In the genomic region with DNA sequence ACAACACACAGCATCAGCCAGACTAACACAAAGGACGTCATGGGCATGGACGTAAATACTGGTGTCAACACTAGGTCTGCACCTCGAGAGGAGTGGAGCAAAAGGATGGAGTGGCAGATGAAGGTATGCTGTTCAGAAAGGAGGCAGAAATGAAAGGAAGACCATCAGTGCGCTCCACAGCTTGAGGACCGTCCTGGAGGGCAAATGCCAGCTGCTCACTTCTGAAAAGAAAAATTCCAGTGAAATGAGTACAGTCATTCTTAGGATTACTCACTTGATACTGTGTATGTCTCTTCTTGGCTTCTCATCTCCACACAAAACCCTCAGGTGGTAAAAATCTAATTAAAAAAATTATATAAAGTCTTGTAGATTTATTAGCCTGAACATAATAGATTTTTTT, we compare ENCODE assay signal across 18 cellular contexts. TPM values are rescaled to one million over a fixed set of nuclear protein-coding genes. Genes with fewer than 3 reads are reported as not detected.
A peak's percentile ranks its signal among the peaks of the same experiment; 100 is the strongest.
DNase-seq lines count a peak whose midpoint lies in the region; ATAC-seq, FAIRE-seq and TF ChIP-seq lines count a peak whose summit lies in the region.
"Had no signal": no experiment of that assay in that cellular context is flagged by ENCODE, and none has a peak within 500 bp of the region (broad histone marks: within the 10 kb centered on the region; RNA-seq: fewer than 3 reads in every experiment).

No MANE protein-coding gene starts in this region.

- intact Hi-C loops in esophagus squamous epithelium (cut with DNase I) = no loop called here

- no peak overlapping the region for H3K4me3 ChIP-seq in SJCRH30
- no peak overlapping the region for H3K4me3 ChIP-seq in fibroblast of lung (replicated peaks in 1 of 4; ENCODE audit: control extremely low read depth in 1 of 4, insufficient read depth in 1 of 4, low read depth in 3 of 4, low read length in 4 of 4)
- no peak overlapping the region for H3K4me3 ChIP-seq in esophagus squamous epithelium
- H3K4me3 ChIP-seq: hepatocyte, left lung had no signal

- TF ChIP-seq CTCF in fibroblast of lung (conservative IDR thresholded peaks at IDR 0.05 in 1 of 2, IDR thresholded peaks at IDR 0.05 in 1 of 2; ENCODE audit: low read depth in 1 of 2, low read length in 2 of 2) = no peak
- TF ChIP-seq CTCF in esophagus squamous epithelium (IDR thresholded peaks at IDR 0.05) = no peak

- 52% methylated on average over 5 of the region's 5 CpGs for WGBS in esophagus squamous epithelium, 2 donors

- FAIRE-seq in H54 (lab: Jason Lieb, UNC) = no peak

- H3K27me3 ChIP-seq in SJCRH30 (no peaks in the 10 kb centered on the region), fibroblast of lung (ENCODE audit: control insufficient read depth, insufficient read depth, low read length) (no peaks in the 10 kb centered on the region), esophagus squamous epithelium (no peaks in the 10 kb centered on the region)
- H3K27me3 ChIP-seq: hepatocyte, left lung had no signal

- H3K36me3 ChIP-seq in SJCRH30 (no peaks in the 10 kb centered on the region), fibroblast of lung (ENCODE audit: control insufficient read depth, insufficient read depth, low read length) (peaks cover 2% of the 10 kb centered on the region), esophagus squamous epithelium (peaks cover 0 to 14% (median 0%) of the 10 kb centered on the region in 3 donors)
- H3K36me3 ChIP-seq: left lung had no signal

- ATAC-seq in GM18511 (IDR thresholded peaks at IDR 0.05; ENCODE audit: unreplicated experiment) (no peak), esophagus mucosa (no peak)
- ATAC-seq: left lung, natural killer cell, sciatic nerve had no signal

- H3K9ac ChIP-seq in fibroblast of lung (ENCODE audit: insufficient read depth, low read length) = no peak overlapping the region

- no peaks in the 10 kb centered on the region for H4K20me1 ChIP-seq in fibroblast of lung (ENCODE audit: control insufficient read depth, extremely low read depth, insufficient read depth, low read length)

- H2AFZ ChIP-seq in fibroblast of lung (ENCODE audit: low read length) = no peak overlapping the region
- H2AFZ ChIP-seq: hepatocyte had no signal

- H3K9me3 ChIP-seq in SJCRH30 (replicated peaks) (no peaks in the 10 kb centered on the region), fibroblast of lung (ENCODE audit: control insufficient read depth, insufficient read depth, low read depth, low read length) (no peaks in the 10 kb centered on the region), esophagus squamous epithelium (no peaks in the 10 kb centered on the region)
- H3K9me3 ChIP-seq: left lung had no signal

- peaks cover 66% of the 10 kb centered on the region for H3K79me2 ChIP-seq in fibroblast of lung (ENCODE audit: control insufficient read depth, insufficient read depth, low read length)

- DNase-seq in H54 (ENCODE audit: insufficient read length, low spot score) (peak; percentile 89), SJCRH30 (peak in 1 of 2 experiments; percentile 57), fibroblast of lung (ENCODE audit: low read depth in 2 of 2) (peak; percentile 37 to 83), renal cortical epithelial cell (ENCODE audit: low read depth) (peak; percentile 81), esophagus squamous epithelium (lab: John Stamatoyannopoulos, UW) (no peak)
- DNase-seq in central memory CD4-positive, alpha-beta T cell = no peak
- DNase-seq: activated effector memory CD4-positive, alpha-beta T cell treated with Interleukin-2 at 50 U/mL for 16 hours; CD4-positive, CD25-positive, alpha-beta regulatory T cell; left lung; natural killer cell; NCI-H1417; NCI-H524; SHP77 treated with DMSO at 0.1 percent for 48 hours; stimulated activated naive CD4-positive, alpha-beta T cell had no signal

- TF ChIP-seq POLR2A in H54 (IDR thresholded peaks at IDR 0.05; ENCODE audit: low read depth, low read length) (no peak), esophagus squamous epithelium (IDR thresholded peaks at IDR 0.05) (no peak)

- no peak overlapping the region for H3K4me2 ChIP-seq in fibroblast of lung (ENCODE audit: extremely low read depth, insufficient read depth, low read length)
- H3K4me2 ChIP-seq: hepatocyte had no signal

- H3K4me1 ChIP-seq in SJCRH30 (peaks cover 54% of the 10 kb centered on the region), fibroblast of lung (ENCODE audit: control insufficient read depth, extremely low read depth, insufficient read depth, low read length) (peaks cover 47% of the 10 kb centered on the region), esophagus squamous epithelium (peaks cover 21 to 69% (median 34%) of the 10 kb centered on the region in 3 donors)

- H3K27ac ChIP-seq in SJCRH30 (peak overlapping the region; percentile 83; the same call in 1 of the 2 replicates), fibroblast of lung (ENCODE audit: insufficient read depth, low read length) (peak overlapping the region; percentile 90), esophagus squamous epithelium (peak overlapping the region in 2 of 4 donors; percentile 9 to 89)

RNA-seq across cellular contexts. Expression of a gene that starts 44.8 kb away (rescaled TPM):
- total RNA-seq in SJCRH30 (2014; rRNA removed; shearing (Covaris generic)) = 7.3 and 8.3 TPM in 2 replicates
- 36.0 and 55.3 TPM in 2 replicates for total RNA-seq in fibroblast of lung
- polyA plus RNA-seq in fibroblast of lung = 62.7 and 62.8 TPM in 2 replicates
- 39.9 and 51.2 TPM in 2 replicates for polyA plus RNA-seq in fibroblast of lung (2012)
- polyA minus RNA-seq in fibroblast of lung (ENCODE audit: low replicate concordance) = 205 and 211 TPM in 2 replicates
- total RNA-seq in renal cortical epithelial cell = 50.2 and 97.1 TPM in 2 replicates
- 100 to 1,000 TPM in 1 of 4 donors, 10 to 100 TPM in 3; 66.1 to 108 (median 72.3) TPM for total RNA-seq in esophagus squamous epithelium
- total RNA-seq in esophagus mucosa = 101 TPM
- total RNA-seq: CD4-positive, CD25-positive, alpha-beta regulatory T cell; natural killer cell had no signal
- polyA plus RNA-seq: CD4-positive, CD25-positive, alpha-beta regulatory T cell had no signal

Comparison
In these comparisons a context has a peak if more than half of its experiments do, and no peak if none do; other contexts are left out.
1. DNase-seq: peak in H54 (single experiment), fibroblast of lung (2 of 2) and renal cortical epithelial cell (single experiment); none in esophagus squamous epithelium (single experiment) and central memory CD4-positive, alpha-beta T cell (single experiment).